In the genomic region with DNA sequence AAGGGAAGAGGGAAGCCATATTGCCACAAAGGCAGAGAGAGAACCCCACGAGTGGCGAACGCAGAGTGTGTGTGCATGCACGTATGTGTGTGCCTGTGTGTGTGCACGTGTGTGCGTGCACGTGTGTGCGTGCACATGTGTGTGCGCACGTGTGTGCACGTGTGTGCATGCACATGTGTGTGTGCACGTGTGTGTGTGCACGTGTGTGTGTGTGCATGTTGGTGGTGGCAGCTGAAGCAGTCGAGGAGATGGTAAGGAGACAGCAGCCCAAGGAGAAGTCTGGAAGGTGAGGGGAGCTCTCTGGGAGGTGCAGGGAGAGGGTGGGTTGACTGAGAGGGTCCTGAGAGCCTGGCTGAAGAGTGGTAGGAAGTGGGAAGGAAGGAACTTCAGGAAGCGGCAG, we compare ENCODE assay signal across 24 cellular contexts.
DNase-seq lines count a peak whose midpoint lies in the region; ATAC-seq, FAIRE-seq and TF ChIP-seq lines count a peak whose summit lies in the region.
"Had no signal": no experiment of that assay in that cellular context is flagged by ENCODE, and none has a peak within 500 bp of the region (broad histone marks: within the 10 kb centered on the region; RNA-seq: fewer than 3 reads in every experiment).

No MANE protein-coding gene starts in this region.

- H2AFZ ChIP-seq in HepG2 (ENCODE audit: low read length) = no peak overlapping the region
- no peak overlapping the region for H2AFZ ChIP-seq in neural progenitor cell (replicated peaks)
- H2AFZ ChIP-seq: GM23338 had no signal

- H3K4me1 Mint-ChIP-seq in neural progenitor cell (peaks cover 8% of the 10 kb centered on the region), progenitor cell of endocrine pancreas (ENCODE audit: low read depth) (no peaks in the 10 kb centered on the region), WTC11 (peaks cover 27% of the 10 kb centered on the region)
- H3K4me1 Mint-ChIP-seq in CD4-positive, alpha-beta memory T cell = no peaks in the 10 kb centered on the region
- H3K4me1 Mint-ChIP-seq: B cell; CD8-positive, alpha-beta memory T cell had no signal

- CTCF ChIA-PET in HepG2 (lab: Yijun Ruan, JAX; ENCODE audit: low intra/inter-chr PET ratio, low total read pairs) = no interaction called here
- CTCF ChIA-PET in CD4-positive, alpha-beta memory T cell (lab: Charles Lee; ENCODE audit: partially characterized antibody) = no interaction called here
- CTCF ChIA-PET in WTC11 (lab: Charles Lee) = interaction anchor here (1.5 kb wide), 1 partner anchor 102 kb away, joined by 3 read pairs; no protein-coding TSS in a partner anchor

- H3F3A ChIP-seq in neural progenitor cell (ENCODE audit: low read depth) = no peaks in the 10 kb centered on the region

- no peak for FAIRE-seq in HepG2 (lab: Jason Lieb, UNC)
- FAIRE-seq: A204.1, D721Med, GM12878, GM18507, H54 had no signal

- in situ Hi-C loops in HepG2 (cut with HindIII; ENCODE audit: extremely low pct_ligation_motif_present, low pct_unique_long_range_greater_than_20kb) = no loop called here

- H3K27ac ChIP-seq in HepG2 (ENCODE audit: extremely low read length, insufficient read depth, low read length) (no peak overlapping the region), right lobe of liver (no peak overlapping the region), neural progenitor cell (no peak overlapping the region)
- H3K27ac ChIP-seq in CD4-positive, alpha-beta memory T cell (ENCODE audit: low read depth, low read length) = no peak overlapping the region
- H3K27ac ChIP-seq: 22Rv1, BLaER1, C4-2B had no signal

- H3K27me3 Mint-ChIP-seq in neural progenitor cell (ENCODE audit: insufficient read depth, low read depth) = peaks cover 14% of the 10 kb centered on the region
- peaks cover 22% of the 10 kb centered on the region for H3K27me3 Mint-ChIP-seq in progenitor cell of endocrine pancreas
- H3K27me3 Mint-ChIP-seq in CD4-positive, alpha-beta memory T cell = peaks cover 15 to 26% of the 10 kb centered on the region in 2 donors
- no peaks in the 10 kb centered on the region; the same call in 1 of the 2 replicates for H3K27me3 Mint-ChIP-seq in WTC11 (ENCODE audit: low read depth)

- no peaks in the 10 kb centered on the region for H3K79me2 ChIP-seq in HepG2 (ENCODE audit: insufficient read depth, low read length)
- no peaks in the 10 kb centered on the region for H3K79me2 ChIP-seq in neural progenitor cell (ENCODE audit: low read depth)

- H3K36me3 Mint-ChIP-seq in neural progenitor cell (no peaks in the 10 kb centered on the region), progenitor cell of endocrine pancreas (ENCODE audit: insufficient read depth) (no peaks in the 10 kb centered on the region), WTC11 (peaks cover 7% of the 10 kb centered on the region; the same call in 1 of the 2 replicates)
- H3K36me3 Mint-ChIP-seq in CD4-positive, alpha-beta memory T cell = no peaks in the 10 kb centered on the region
- H3K36me3 Mint-ChIP-seq: CD4-positive, CD25-positive, alpha-beta regulatory T cell; CD8-positive, alpha-beta memory T cell had no signal

- no peak for TF ChIP-seq POLR2A in HepG2 (IDR thresholded peaks at IDR 0.05; ENCODE audit: insufficient read depth in 1 of 2, low read depth in 2 of 2, low read length in 2 of 2)
- TF ChIP-seq POLR2A in right lobe of liver (IDR thresholded peaks at IDR 0.05) = no peak

- no peak for ATAC-seq in HepG2
- ATAC-seq in right lobe of liver = no peak
- no peak for ATAC-seq in WTC11
- ATAC-seq: GM12878, GM23338 had no signal

- H3K27me3 ChIP-seq in HepG2 (ENCODE audit: control insufficient read depth in 1 of 2, insufficient read depth in 2 of 2, low read length in 2 of 2) (peaks cover 7 to 38% of the 10 kb centered on the region in 2 experiments; a peak in 4 of 5 replicates), right lobe of liver (no peaks in the 10 kb centered on the region), neural progenitor cell (no peaks in the 10 kb centered on the region)
- H3K27me3 ChIP-seq in CD4-positive, alpha-beta memory T cell (ENCODE audit: insufficient read depth, low read length) = no peaks in the 10 kb centered on the region
- H3K27me3 ChIP-seq: BLaER1 had no signal

- TF ChIP-seq RAD21 in HepG2 (CRISPR knock-in tag; IDR thresholded peaks at IDR 0.05) = no peak

- H3K9ac ChIP-seq in HepG2 (ENCODE audit: insufficient read depth, low read depth, low read length) (no peak overlapping the region), neural progenitor cell (no peak overlapping the region)
- H3K9ac ChIP-seq: BLaER1 had no signal

- H3K4me3 ChIP-seq in HepG2 (replicated peaks in 1 of 3; ENCODE audit: insufficient read depth in 1 of 3, low read depth in 2 of 3, low read length in 3 of 3) (no peak overlapping the region), right lobe of liver (no peak overlapping the region), neural progenitor cell (no peak overlapping the region)
- H3K4me3 ChIP-seq in CD4-positive, alpha-beta memory T cell (ENCODE audit: low read length in 2 of 2) = no peak overlapping the region
- H3K4me3 ChIP-seq: BLaER1, GM12878, GM23338, HAP-1 had no signal

- TF ChIP-seq CTCF in HepG2 (CRISPR knock-in tag; IDR thresholded peaks at IDR 0.05) (no peak), right lobe of liver (IDR thresholded peaks at IDR 0.05) (no peak), neural progenitor cell (IDR thresholded peaks at IDR 0.05) (no peak), progenitor cell of endocrine pancreas (IDR thresholded peaks at IDR 0.05; ENCODE audit: unreplicated experiment) (no peak), WTC11 (IDR thresholded peaks at IDR 0.05) (no peak)

- H3K9me3 Mint-ChIP-seq in neural progenitor cell (peaks cover 9% of the 10 kb centered on the region), progenitor cell of endocrine pancreas (ENCODE audit: low read depth) (peaks cover 6% of the 10 kb centered on the region), WTC11 (peaks cover 18% of the 10 kb centered on the region)
- peaks cover 2 to 12% (median 6%) of the 10 kb centered on the region in 8 donors for H3K9me3 Mint-ChIP-seq in CD4-positive, alpha-beta memory T cell

- H3K4me3 Mint-ChIP-seq in neural progenitor cell (no peak overlapping the region), progenitor cell of endocrine pancreas (ENCODE audit: low read depth) (no peak overlapping the region), WTC11 (no peak overlapping the region)
- no peak overlapping the region for H3K4me3 Mint-ChIP-seq in CD4-positive, alpha-beta memory T cell
- H3K4me3 Mint-ChIP-seq: B cell; CD4-positive, CD25-positive, alpha-beta regulatory T cell; CD8-positive, alpha-beta memory T cell; GM23338 had no signal

- DNase-seq in HepG2 (ENCODE audit: low spot score) (no peak), right lobe of liver (no peak), neural progenitor cell (ENCODE audit: low spot score) (no peak), progenitor cell of endocrine pancreas (ENCODE audit: low spot score, unreplicated experiment) (no peak), WTC11 (ENCODE audit: low spot score) (no peak)
- DNase-seq in activated CD4-positive, CD25-positive, alpha-beta regulatory T cell (lab: John Stamatoyannopoulos, UW) = no peak
- DNase-seq in CD4-positive, alpha-beta memory T cell = no peak
- DNase-seq: CD4-positive, CD25-positive, alpha-beta regulatory T cell; CD8-positive, alpha-beta memory T cell; DMS 273 treated with DMSO at 0.1 percent for 48 hours; DMS79; EL; GDM1 had no signal

- 25% methylated on average over 15 of the region's 15 CpGs for WGBS in HepG2 (ENCODE audit: low lambda C conversion rate)
- WGBS in right lobe of liver (ENCODE audit: insufficient coverage, low coverage, low lambda C conversion rate, missing lambda C conversion rate) = 78% methylated on average over 12 of the region's 15 CpGs

- no peaks in the 10 kb centered on the region for H3K4me1 ChIP-seq in HepG2 (ENCODE audit: insufficient read depth, low read length)
- no peaks in the 10 kb centered on the region for H3K4me1 ChIP-seq in right lobe of liver
- H3K4me1 ChIP-seq in neural progenitor cell = peaks cover 13% of the 10 kb centered on the region
- H3K4me1 ChIP-seq in CD4-positive, alpha-beta memory T cell (ENCODE audit: insufficient read depth, low read length) = no peaks in the 10 kb centered on the region
- H3K4me1 ChIP-seq: BLaER1, HAP-1 had no signal

- H3K9me3 ChIP-seq in HepG2 (ENCODE audit: low read length) = no peaks in the 10 kb centered on the region
- H3K9me3 ChIP-seq in right lobe of liver = no peaks in the 10 kb centered on the region
- peaks cover 4% of the 10 kb centered on the region for H3K9me3 ChIP-seq in neural progenitor cell (ENCODE audit: low read depth)
- H3K9me3 ChIP-seq in CD4-positive, alpha-beta memory T cell (ENCODE audit: control insufficient read depth in 1 of 2, low read length in 2 of 2) = no peaks in the 10 kb centered on the region
- H3K9me3 ChIP-seq: HAP-1 had no signal

- H4K20me1 ChIP-seq in HepG2 (ENCODE audit: insufficient read depth, low read length) (no peaks in the 10 kb centered on the region), neural progenitor cell (ENCODE audit: low read depth) (no peaks in the 10 kb centered on the region)
- H4K20me1 ChIP-seq: BLaER1 had no signal

- intact Hi-C loops in HepG2 (cut with micrococcal nuclease; ENCODE audit: unreplicated experiment) = no loop called here
- intact Hi-C loops in right lobe of liver (cut with DNase I) = no loop called here
- intact Hi-C loops in CD4-positive, alpha-beta memory T cell (cut with micrococcal nuclease) = no loop called here

- TF ChIP-seq EP300 in HepG2 (IDR thresholded peaks at IDR 0.05; ENCODE audit: low read depth in 2 of 2, low read length in 2 of 2) (no peak), HepG2 (CRISPR knock-in tag; IDR thresholded peaks at IDR 0.05; ENCODE audit: borderline replicate concordance) (no peak)

- POLR2A ChIA-PET in HepG2 (lab: Yijun Ruan, JAX) (no interaction called here), WTC11 (lab: Charles Lee) (no interaction called here)
- POLR2A ChIA-PET in CD4-positive, alpha-beta memory T cell (lab: Charles Lee; ENCODE audit: partially characterized antibody) = no interaction called here

- no TSS peak for BruUV-seq in HepG2 (replicated peaks; lab: Mats Ljungman, UMichigan)

- H3K36me3 ChIP-seq in HepG2 (replicated peaks in 1 of 2; ENCODE audit: control insufficient read depth in 1 of 2, insufficient read depth in 2 of 2, low read length in 2 of 2) (no peaks in the 10 kb centered on the region), right lobe of liver (no peaks in the 10 kb centered on the region), neural progenitor cell (no peaks in the 10 kb centered on the region)
- H3K36me3 ChIP-seq in CD4-positive, alpha-beta memory T cell (ENCODE audit: insufficient read depth, low read length) = no peaks in the 10 kb centered on the region
- H3K36me3 ChIP-seq: BLaER1, HAP-1 had no signal

- H3K4me2 ChIP-seq in HepG2 (ENCODE audit: low read depth, low read length) (no peak overlapping the region), neural progenitor cell (no peak overlapping the region)
- H3K4me2 ChIP-seq: BLaER1, GM23338 had no signal

- H3K27ac Mint-ChIP-seq in neural progenitor cell (peak overlapping the region; percentile 80), progenitor cell of endocrine pancreas (peak overlapping the region; percentile 33), WTC11 (no peak overlapping the region)
- H3K27ac Mint-ChIP-seq in CD4-positive, alpha-beta memory T cell = peak overlapping the region in 1 of 7 donors; percentile 73
- H3K27ac Mint-ChIP-seq: B cell; CD8-positive, alpha-beta memory T cell; GM23338 had no signal

TF ChIP-seq in WTC11, 78 proteins besides CTCF, POLR2A, EP300 and RAD21 (continues in another document):
- TF ChIP-seq SOX15 (CRISPR knock-in tag; IDR thresholded peaks at IDR 0.05) (no peak), FOXK1 (CRISPR knock-in tag; IDR thresholded peaks at IDR 0.05) (no peak)
